In genomic region chr1:78617615-78618026, GRCh38 we compare ENCODE assay signal across 8 cellular contexts. TPM values are rescaled to one million over a fixed set of nuclear protein-coding genes. Genes with fewer than 3 reads are reported as not detected.
DNase-seq lines count a peak whose midpoint lies in the region; ATAC-seq, FAIRE-seq and TF ChIP-seq lines count a peak whose summit lies in the region.

No MANE protein-coding gene starts in this region.

- FAIRE-seq in G401.6 (lab: Jason Lieb, UNC), result peak; percentile 91

- H3K4me1 ChIP-seq in parathyroid adenoma, result no peaks in the 10 kb centered on the region

- H2AFZ ChIP-seq in parathyroid adenoma, result no peak overlapping the region

- peaks cover 12% of the 10 kb centered on the region for H3K36me3 Mint-ChIP-seq in activated naive CD4-positive, alpha-beta T cell treated with anti-CD3 and anti-CD28 coated beads for 36 hours (ENCODE audit: low read depth)

- H3K27me3 Mint-ChIP-seq in activated naive CD4-positive, alpha-beta T cell treated with anti-CD3 and anti-CD28 coated beads for 36 hours (ENCODE audit: low read depth), result no peaks in the 10 kb centered on the region

- no peak overlapping the region for H3K27ac Mint-ChIP-seq in activated naive CD4-positive, alpha-beta T cell treated with anti-CD3 and anti-CD28 coated beads for 36 hours

- no peak overlapping the region for H3K4me3 Mint-ChIP-seq in activated naive CD4-positive, alpha-beta T cell treated with anti-CD3 and anti-CD28 coated beads for 36 hours

- peaks cover 30% of the 10 kb centered on the region for H3K4me1 Mint-ChIP-seq in activated naive CD4-positive, alpha-beta T cell treated with anti-CD3 and anti-CD28 coated beads for 36 hours (ENCODE audit: low read depth)

- ATAC-seq in GM21825 (IDR thresholded peaks at IDR 0.05; ENCODE audit: unreplicated experiment), result peak; percentile 51

- H3K27me3 ChIP-seq in parathyroid adenoma (ENCODE audit: control insufficient read depth, insufficient read depth, low read length), result no peaks in the 10 kb centered on the region

- peak; percentile 58 for TF ChIP-seq CTCF in parathyroid adenoma (IDR thresholded peaks at IDR 0.05)

- no peak overlapping the region for H3K4me2 ChIP-seq in parathyroid adenoma (ENCODE audit: low read length)

- H3K9me3 ChIP-seq in parathyroid adenoma (ENCODE audit: control insufficient read depth, low read length), result no peaks in the 10 kb centered on the region

- intact Hi-C loops in activated naive CD4-positive, alpha-beta T cell treated with anti-CD3 and anti-CD28 coated beads for 36 hours (cut with micrococcal nuclease), result loop anchor here (1.0 to 2.0 kb wide), 3 partner anchors 59 to 613 kb away; partner anchors contain the start of gene DNAJB4

- DNase-seq in LHCN-M2 (ENCODE audit: low read depth) (peak; percentile 94), SHP77 (lab: John Stamatoyannopoulos, UW) (peak; percentile 58 to 83), globus pallidus (ENCODE audit: low spot score) (peak; percentile 93), NCI-H187 treated with DMSO at 0.1 percent for 48 hours (lab: John Stamatoyannopoulos, UW) (no peak)
- DNase-seq in activated naive CD4-positive, alpha-beta T cell treated with anti-CD3 and anti-CD28 coated beads for 36 hours, result peak; percentile 66

- no peaks in the 10 kb centered on the region for H3K9me3 Mint-ChIP-seq in activated naive CD4-positive, alpha-beta T cell treated with anti-CD3 and anti-CD28 coated beads for 36 hours

- H3K9ac ChIP-seq in parathyroid adenoma, result no peak overlapping the region

- CTCF ChIA-PET in activated naive CD4-positive, alpha-beta T cell treated with anti-CD3 and anti-CD28 coated beads for 36 hours (lab: Charles Lee), result interaction anchor here (0.6 to 2.4 kb wide), 28 partner anchors 11 to 503 kb away, joined by 3 to 81 read pairs (median 4); partner anchors contain the start of gene IFI44

- H3K4me3 ChIP-seq in parathyroid adenoma (ENCODE audit: low read depth, low read length), result no peak overlapping the region

- no peaks in the 10 kb centered on the region for H3K36me3 ChIP-seq in parathyroid adenoma (ENCODE audit: control insufficient read depth, insufficient read depth, low read length)

- H3K79me2 ChIP-seq in parathyroid adenoma, result no peaks in the 10 kb centered on the region

- H3K27ac ChIP-seq in parathyroid adenoma, result no peak overlapping the region

RNA-seq across cellular contexts. Expression of gene IFI44L, which starts 2.6 kb away (rescaled TPM):
- 14.7 and 26.2 TPM in 2 replicates for total RNA-seq in LHCN-M2 (2014; rRNA removed)
- 0.73 TPM for polyA plus RNA-seq in LHCN-M2 (2012)
- 10 to 100 TPM; 79.2 to 79.7 TPM for total RNA-seq in activated naive CD4-positive, alpha-beta T cell treated with anti-CD3 and anti-CD28 coated beads for 36 hours

RNA-seq across cellular contexts. Expression of gene IFI44, which starts 32.0 kb away (rescaled TPM):
- total RNA-seq in LHCN-M2 (2014; rRNA removed), result 92.2 and 115 TPM in 2 replicates
- 24.0 TPM for polyA plus RNA-seq in LHCN-M2 (2012)
- 10 to 100 TPM; 40.1 to 42.3 TPM for total RNA-seq in activated naive CD4-positive, alpha-beta T cell treated with anti-CD3 and anti-CD28 coated beads for 36 hours
